12 cellular contexts compared by ENCODE assay signal in genomic region chr3:56989434-56990294, GRCh38.
DNase-seq lines count a peak whose midpoint lies in the region; ATAC-seq and TF ChIP-seq lines count a peak whose summit lies in the region.
"Had no signal": no experiment of that assay in that cellular context is flagged by ENCODE, and none has a peak within 500 bp of the region (broad histone marks: within the 10 kb centered on the region; RNA-seq: fewer than 3 reads in every experiment).

No MANE protein-coding gene starts in this region.

- no peaks in the 10 kb centered on the region for H3K36me3 Mint-ChIP-seq in T-helper 17 cell (ENCODE audit: low read depth)
- H3K36me3 Mint-ChIP-seq in activated T-cell treated with anti-CD3 and anti-CD28 coated beads, Interleukin-2, amount 50 U/mL, for 72 hours (ENCODE audit: insufficient read depth in 2 of 2): no peaks in the 10 kb centered on the region

- TF ChIP-seq POLR2A in stomach (IDR thresholded peaks at IDR 0.05): no peak

- H3K4me1 Mint-ChIP-seq in T-helper 17 cell: peaks cover 17% of the 10 kb centered on the region
- peaks cover 39% of the 10 kb centered on the region for H3K4me1 Mint-ChIP-seq in activated T-cell treated with anti-CD3 and anti-CD28 coated beads, Interleukin-2, amount 50 U/mL, for 72 hours (ENCODE audit: low read depth)

- H3K4me3 ChIP-seq in fibroblast of lung (replicated peaks in 1 of 4; ENCODE audit: control extremely low read depth in 1 of 4, insufficient read depth in 1 of 4, low read depth in 3 of 4, low read length in 4 of 4) (no peak overlapping the region), lower lobe of right lung (no peak overlapping the region), stomach (no peak overlapping the region)
- H3K4me3 ChIP-seq: GM12878, smooth muscle cell had no signal

- ATAC-seq in T-helper 17 cell (no peak), lower lobe of right lung (peak; percentile 32 to 36), HG03520 (IDR thresholded peaks at IDR 0.05; ENCODE audit: unreplicated experiment) (no peak)
- ATAC-seq in activated T-cell treated with anti-CD3 and anti-CD28 coated beads, Interleukin-2, amount 50 U/mL, for 72 hours (replicated peaks in 1 of 2): no peak

- peaks cover 6% of the 10 kb centered on the region for H3K4me1 ChIP-seq in fibroblast of lung (ENCODE audit: control insufficient read depth, extremely low read depth, insufficient read depth, low read length)
- peaks cover 10% of the 10 kb centered on the region for H3K4me1 ChIP-seq in lower lobe of right lung
- peaks cover 15 to 71% (median 55%) of the 10 kb centered on the region in 4 donors for H3K4me1 ChIP-seq in stomach
- H3K4me1 ChIP-seq: foreskin keratinocyte had no signal

- no peaks in the 10 kb centered on the region for H3K9me3 ChIP-seq in T-helper 17 cell (ENCODE audit: control insufficient read depth, low read length, poor library complexity, severe bottlenecking)
- H3K9me3 ChIP-seq in fibroblast of lung (ENCODE audit: control insufficient read depth, insufficient read depth, low read depth, low read length): no peaks in the 10 kb centered on the region
- no peaks in the 10 kb centered on the region for H3K9me3 ChIP-seq in lower lobe of right lung
- no peaks in the 10 kb centered on the region for H3K9me3 ChIP-seq in stomach

- H2AFZ ChIP-seq in fibroblast of lung (ENCODE audit: low read length): no peak overlapping the region

- H3K36me3 ChIP-seq in fibroblast of lung (ENCODE audit: control insufficient read depth, insufficient read depth, low read length): no peaks in the 10 kb centered on the region
- H3K36me3 ChIP-seq in lower lobe of right lung: no peaks in the 10 kb centered on the region
- no peaks in the 10 kb centered on the region for H3K36me3 ChIP-seq in stomach

- no peak for TF ChIP-seq EP300 in stomach (IDR thresholded peaks at IDR 0.05)

- H4K20me1 ChIP-seq in fibroblast of lung (ENCODE audit: control insufficient read depth, extremely low read depth, insufficient read depth, low read length): no peaks in the 10 kb centered on the region

- WGBS in stomach, 5 donors: 33 to 49% (median 44%) methylated on average over 12 of the region's 12 CpGs

- intact Hi-C loops in lower lobe of right lung (cut with DNase I): loop anchor here (5.0 kb wide), 1 partner anchor 287 kb away; no protein-coding TSS in a partner anchor
- intact Hi-C loops in stomach (cut with DNase I; ENCODE audit: low total_unique reads): loop anchor here (5.0 to 10.0 kb wide), 3 partner anchors 65 to 287 kb away; partner anchors contain the start of gene ARHGEF3

- H3K9ac ChIP-seq in fibroblast of lung (ENCODE audit: insufficient read depth, low read length): no peak overlapping the region

- no peak for TF ChIP-seq CTCF in fibroblast of lung (conservative IDR thresholded peaks at IDR 0.05 in 1 of 2, IDR thresholded peaks at IDR 0.05 in 1 of 2; ENCODE audit: low read depth in 1 of 2, low read length in 2 of 2)
- TF ChIP-seq CTCF in lower lobe of right lung (IDR thresholded peaks at IDR 0.05): no peak
- TF ChIP-seq CTCF in stomach (IDR thresholded peaks at IDR 0.05): no peak

- no peaks in the 10 kb centered on the region for H3K9me3 Mint-ChIP-seq in activated T-cell treated with anti-CD3 and anti-CD28 coated beads, Interleukin-2, amount 50 U/mL, for 72 hours
- H3K9me3 Mint-ChIP-seq: endodermal cell had no signal

- H3K79me2 ChIP-seq in fibroblast of lung (ENCODE audit: control insufficient read depth, insufficient read depth, low read length): no peaks in the 10 kb centered on the region

- peaks cover 17% of the 10 kb centered on the region for H3K27me3 ChIP-seq in fibroblast of lung (ENCODE audit: control insufficient read depth, insufficient read depth, low read length)
- no peaks in the 10 kb centered on the region for H3K27me3 ChIP-seq in lower lobe of right lung (ENCODE audit: low read depth)
- no peaks in the 10 kb centered on the region for H3K27me3 ChIP-seq in stomach
- H3K27me3 ChIP-seq: foreskin keratinocyte had no signal

- H3K27me3 Mint-ChIP-seq in T-helper 17 cell: peaks cover 19% of the 10 kb centered on the region
- peaks cover 31% of the 10 kb centered on the region for H3K27me3 Mint-ChIP-seq in activated T-cell treated with anti-CD3 and anti-CD28 coated beads, Interleukin-2, amount 50 U/mL, for 72 hours (ENCODE audit: low read depth)

- DNase-seq in T-helper 17 cell (no peak), fibroblast of lung (ENCODE audit: low read depth in 2 of 2) (peak; percentile 23 to 73), lower lobe of right lung (no peak), stomach (peak; percentile 66), KG1 (lab: John Stamatoyannopoulos, UW) (no peak)
- no peak for DNase-seq in activated T-cell treated with anti-CD3 and anti-CD28 coated beads, Interleukin-2, amount 50 U/mL, for 72 hours
- DNase-seq in activated CD4-positive, alpha-beta T cell treated with anti-CD3 and anti-CD28 coated beads, Interleukin-2, amount 50 U/mL, for 4 hours: no peak

- H3K4me2 ChIP-seq in fibroblast of lung (ENCODE audit: extremely low read depth, insufficient read depth, low read length): no peak overlapping the region

- peak overlapping the region; percentile 66 for H3K27ac Mint-ChIP-seq in T-helper 17 cell
- H3K27ac Mint-ChIP-seq in activated T-cell treated with anti-CD3 and anti-CD28 coated beads, Interleukin-2, amount 50 U/mL, for 72 hours: no peak overlapping the region
- H3K27ac Mint-ChIP-seq: endodermal cell had no signal

- H3K27ac ChIP-seq in fibroblast of lung (ENCODE audit: insufficient read depth, low read length) (no peak overlapping the region), lower lobe of right lung (no peak overlapping the region), stomach (peak overlapping the region in 3 of 5 donors; percentile 13 to 57 (median 57))
- H3K27ac ChIP-seq: foreskin keratinocyte had no signal

- H3K4me3 Mint-ChIP-seq in T-helper 17 cell: no peak overlapping the region
- H3K4me3 Mint-ChIP-seq in activated T-cell treated with anti-CD3 and anti-CD28 coated beads, Interleukin-2, amount 50 U/mL, for 72 hours: no peak overlapping the region
- H3K4me3 Mint-ChIP-seq: endodermal cell had no signal

Comparison
In these comparisons a context has a peak if more than half of its experiments do, and no peak if none do; other contexts are left out.
1. ATAC-seq: peak in lower lobe of right lung (2 of 2); none in T-helper 17 cell (single experiment), HG03520 (single experiment) and activated T-cell treated with anti-CD3 and anti-CD28 coated beads, Interleukin-2, amount 50 U/mL, for 72 hours (0 of 2).
2. DNase-seq: peak in fibroblast of lung (2 of 2) and stomach (single experiment); none in T-helper 17 cell (0 of 3), lower lobe of right lung (single experiment), activated T-cell treated with anti-CD3 and anti-CD28 coated beads, Interleukin-2, amount 50 U/mL, for 72 hours (0 of 2), KG1 (single experiment) and activated CD4-positive, alpha-beta T cell treated with anti-CD3 and anti-CD28 coated beads, Interleukin-2, amount 50 U/mL, for 4 hours (0 of 2).
3. H3K27ac ChIP-seq: peak in stomach (3 of 5); none in fibroblast of lung (single experiment) and lower lobe of right lung (single experiment).